Comparison of ENCODE assay signal across 10 cellular contexts in genomic region chr1:206768472-206769330, GRCh38. TPM values are rescaled to one million over a fixed set of nuclear protein-coding genes. Genes with fewer than 3 reads are reported as not detected.
A peak's percentile ranks its signal among the peaks of the same experiment; 100 is the strongest.
DNase-seq lines count a peak whose midpoint lies in the region; ATAC-seq and TF ChIP-seq lines count a peak whose summit lies in the region.
"Had no signal": no experiment of that assay in that cellular context is flagged by ENCODE, and none has a peak within 500 bp of the region (broad histone marks: within the 10 kb centered on the region; RNA-seq: fewer than 3 reads in every experiment).

No MANE protein-coding gene starts in this region.

- H3K36me3 Mint-ChIP-seq in IgD-negative memory B cell = no peaks in the 10 kb centered on the region
- peaks cover 8% of the 10 kb centered on the region for H3K36me3 Mint-ChIP-seq in natural killer cell treated with Interleukin-12 subunit alpha and Interleukin-12 subunit beta and Interleukin-15 and Interleukin-18, amount 100 ng/mL, for 72 hours

- no peaks in the 10 kb centered on the region for H3K9me3 Mint-ChIP-seq in IgD-negative memory B cell
- no peaks in the 10 kb centered on the region for H3K9me3 Mint-ChIP-seq in natural killer cell treated with Interleukin-12 subunit alpha and Interleukin-12 subunit beta and Interleukin-15 and Interleukin-18, amount 100 ng/mL, for 72 hours

- H3K4me1 ChIP-seq in PC-3 (ENCODE audit: insufficient read depth, low read length) (peaks cover 9% of the 10 kb centered on the region), uterus (no peaks in the 10 kb centered on the region)
- H3K4me1 ChIP-seq: parathyroid adenoma had no signal

- POLR2A ChIA-PET in PC-3 (lab: Charles Lee; ENCODE audit: unreplicated experiment) = no interaction called here

- no peaks in the 10 kb centered on the region for H4K20me1 ChIP-seq in PC-3 (ENCODE audit: low read length)

- no peak overlapping the region for H2AFZ ChIP-seq in PC-3 (ENCODE audit: low read length)
- H2AFZ ChIP-seq: parathyroid adenoma had no signal

- H3K4me2 ChIP-seq in PC-3 (ENCODE audit: low read length) = no peak overlapping the region

- TF ChIP-seq POLR2A in uterus (IDR thresholded peaks at IDR 0.05) = no peak

- H3K27ac Mint-ChIP-seq in IgD-negative memory B cell = peak overlapping the region in 2 of 3 donors; percentile 11 to 52
- peak overlapping the region; percentile 44 to 55 for H3K27ac Mint-ChIP-seq in natural killer cell treated with Interleukin-12 subunit alpha and Interleukin-12 subunit beta and Interleukin-15 and Interleukin-18, amount 100 ng/mL, for 72 hours

- no peaks in the 10 kb centered on the region for H3K79me2 ChIP-seq in PC-3 (ENCODE audit: low read length)
- H3K79me2 ChIP-seq: parathyroid adenoma had no signal

- TF ChIP-seq CTCF in PC-3 (conservative IDR thresholded peaks at IDR 0.05; ENCODE audit: low read depth, low read length) (no peak), uterus (IDR thresholded peaks at IDR 0.05) (no peak)

- peak; percentile 2 for ATAC-seq in GM18873 (IDR thresholded peaks at IDR 0.05; ENCODE audit: low FRiP score, unreplicated experiment)
- ATAC-seq in GM21786 (IDR thresholded peaks at IDR 0.05; ENCODE audit: unreplicated experiment) = peak; percentile 5
- peak; percentile 43 to 71 for ATAC-seq in natural killer cell treated with Interleukin-12 subunit alpha and Interleukin-12 subunit beta and Interleukin-15 and Interleukin-18, amount 100 ng/mL, for 72 hours
- no peak for ATAC-seq in PC-3

- H3K27ac ChIP-seq in PC-3 (ENCODE audit: low read length) = no peak overlapping the region
- no peak overlapping the region for H3K27ac ChIP-seq in uterus
- H3K27ac ChIP-seq: dorsolateral prefrontal cortex, lower lobe of right lung, parathyroid adenoma had no signal

- no TSS peak for BruUV-seq in PC-3 (replicated peaks; lab: Mats Ljungman, UMichigan)

- peaks cover 12% of the 10 kb centered on the region for H3K27me3 Mint-ChIP-seq in IgD-negative memory B cell
- H3K27me3 Mint-ChIP-seq in natural killer cell treated with Interleukin-12 subunit alpha and Interleukin-12 subunit beta and Interleukin-15 and Interleukin-18, amount 100 ng/mL, for 72 hours = peaks cover 10 to 16% of the 10 kb centered on the region in 2 donors

- peak; percentile 74 for DNase-seq in natural killer cell treated with Interleukin-12 subunit alpha and Interleukin-12 subunit beta and Interleukin-15 and Interleukin-18, amount 100 ng/mL, for 72 hours (ENCODE audit: low spot score)
- DNase-seq in PC-3 = no peak
- no peak for DNase-seq in uterus
- DNase-seq in NCI-H2107 treated with DMSO at 0.1 percent for 48 hours (lab: John Stamatoyannopoulos, UW; ENCODE audit: unreplicated experiment) = no peak
- DNase-seq: dorsolateral prefrontal cortex, lower lobe of right lung had no signal

- intact Hi-C loops in PC-3 (cut with micrococcal nuclease) = no loop called here
- intact Hi-C loops in uterus (cut with DNase I; ENCODE audit: low total_unique reads) = no loop called here

- no peak overlapping the region for H3K9ac ChIP-seq in PC-3 (ENCODE audit: low read length)
- H3K9ac ChIP-seq: parathyroid adenoma had no signal

- H3K9me2 ChIP-seq in PC-3 (replicated peaks; ENCODE audit: low read length) = no peaks in the 10 kb centered on the region

- no peaks in the 10 kb centered on the region for H3F3A ChIP-seq in PC-3 (ENCODE audit: low read length, unreplicated experiment)

- peak overlapping the region in 2 of 4 donors; percentile 15 to 78 for H3K4me3 Mint-ChIP-seq in IgD-negative memory B cell
- peak overlapping the region; percentile 66 for H3K4me3 Mint-ChIP-seq in natural killer cell treated with Interleukin-12 subunit alpha and Interleukin-12 subunit beta and Interleukin-15 and Interleukin-18, amount 100 ng/mL, for 72 hours

- no peaks in the 10 kb centered on the region for H3K36me3 ChIP-seq in PC-3 (ENCODE audit: low read depth, low read length)
- H3K36me3 ChIP-seq in uterus = no peaks in the 10 kb centered on the region
- H3K36me3 ChIP-seq: lower lobe of right lung had no signal

- peaks cover 40 to 61% (median 42%) of the 10 kb centered on the region in 3 donors for H3K4me1 Mint-ChIP-seq in IgD-negative memory B cell
- peaks cover 78 to 94% of the 10 kb centered on the region in 2 donors for H3K4me1 Mint-ChIP-seq in natural killer cell treated with Interleukin-12 subunit alpha and Interleukin-12 subunit beta and Interleukin-15 and Interleukin-18, amount 100 ng/mL, for 72 hours (ENCODE audit: low read depth in 2 of 2)

- CTCF ChIA-PET in PC-3 (lab: Charles Lee) = no interaction called here

- no peaks in the 10 kb centered on the region for H3K9me3 ChIP-seq in PC-3 (ENCODE audit: low read length)
- H3K9me3 ChIP-seq in uterus = no peaks in the 10 kb centered on the region
- H3K9me3 ChIP-seq: lower lobe of right lung had no signal

- H3K27me3 ChIP-seq in PC-3 (ENCODE audit: low read length) (peaks cover 59% of the 10 kb centered on the region), uterus (no peaks in the 10 kb centered on the region)

- H3K4me3 ChIP-seq in PC-3 (ENCODE audit: low read length) (no peak overlapping the region), uterus (no peak overlapping the region)
- H3K4me3 ChIP-seq: lower lobe of right lung had no signal

RNA-seq across cellular contexts. Expression of gene IL19, which starts 1.9 kb away (rescaled TPM):
- not detected for polyA plus RNA-seq in IgD-negative memory B cell
- not detected for total RNA-seq in natural killer cell treated with Interleukin-12 subunit alpha and Interleukin-12 subunit beta and Interleukin-15 and Interleukin-18, amount 100 ng/mL, for 72 hours
- total RNA-seq in PC-3 (2014; rRNA removed) (not detected in 2 replicates), uterus (under 1 TPM in 1 of 4 donors, not detected in 3; 0.76 TPM)
- total RNA-seq: dorsolateral prefrontal cortex, lower lobe of right lung had no signal

RNA-seq across cellular contexts. Expression of gene IL10, which starts 3.6 kb away (rescaled TPM):
- 0.56 TPM for polyA plus RNA-seq in IgD-negative memory B cell
- total RNA-seq in natural killer cell treated with Interleukin-12 subunit alpha and Interleukin-12 subunit beta and Interleukin-15 and Interleukin-18, amount 100 ng/mL, for 72 hours = under 1 TPM in 1 of 2 donors, not detected in 1; 0.95 TPM
- total RNA-seq in PC-3 (2014; rRNA removed) (not detected in 2 replicates), uterus (1 to 10 TPM in 1 of 4 donors, under 1 TPM in 1, not detected in 2; 0.55 to 3.2 TPM)
